9 cellular contexts compared by ENCODE assay signal in the genomic region with DNA sequence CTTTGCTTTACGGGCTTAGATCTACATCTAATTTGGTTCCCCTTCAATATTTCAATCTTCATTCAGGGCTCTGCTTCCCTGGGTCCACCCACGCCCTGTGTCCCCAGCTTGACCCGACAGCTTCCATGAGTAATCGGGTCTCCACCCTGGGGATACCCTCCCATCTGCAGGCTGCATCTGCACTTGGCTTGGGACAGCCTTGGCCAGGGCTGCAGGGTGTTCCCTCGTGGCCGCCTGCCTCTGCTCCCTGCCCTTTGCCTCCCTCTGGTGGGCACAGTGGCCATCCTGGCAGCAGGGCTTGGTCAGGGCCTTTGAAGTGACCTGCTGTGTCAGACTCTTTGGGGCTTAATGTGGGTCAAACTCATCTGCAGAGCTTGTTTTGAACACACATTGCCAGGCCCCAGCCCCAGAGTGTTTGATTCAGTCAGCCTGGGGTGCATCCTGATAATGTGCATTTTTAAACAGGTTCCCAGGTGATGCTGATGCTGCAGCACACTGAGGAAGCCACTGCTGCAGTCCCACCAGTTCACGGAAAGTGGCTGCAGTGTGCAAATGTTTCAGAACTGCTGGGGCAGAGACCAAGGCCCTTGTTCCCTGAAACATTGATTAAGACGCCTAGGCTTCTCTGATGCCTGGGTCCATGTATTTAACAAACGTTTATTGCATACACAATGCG.
DNase-seq lines count a peak whose midpoint lies in the region; ATAC-seq and TF ChIP-seq lines count a peak whose summit lies in the region.
"Had no signal": no experiment of that assay in that cellular context is flagged by ENCODE, and none has a peak within 500 bp of the region (broad histone marks: within the 10 kb centered on the region; RNA-seq: fewer than 3 reads in every experiment).

No MANE protein-coding gene starts in this region.

- H2AFZ ChIP-seq in OCI-LY3 (ENCODE audit: low read depth, low read length) (no peak overlapping the region), Karpas-422 (ENCODE audit: low read length) (no peak overlapping the region)

- no peaks in the 10 kb centered on the region for H3K9me2 ChIP-seq in Karpas-422 (replicated peaks; ENCODE audit: insufficient read depth, low read length)

- H3K79me2 ChIP-seq in OCI-LY3 (ENCODE audit: low read length) (no peaks in the 10 kb centered on the region), Karpas-422 (ENCODE audit: low read length) (no peaks in the 10 kb centered on the region)

- H3K9ac ChIP-seq in OCI-LY3 (ENCODE audit: low read length): no peak overlapping the region
- no peak overlapping the region for H3K9ac ChIP-seq in Karpas-422 (ENCODE audit: low read length)

- H3K27ac ChIP-seq in OCI-LY3 (ENCODE audit: low read length) (no peak overlapping the region), Karpas-422 (ENCODE audit: low read length) (no peak overlapping the region)

- H3K4me2 ChIP-seq in OCI-LY3 (ENCODE audit: low read length) (no peak overlapping the region), Karpas-422 (ENCODE audit: low read depth, low read length, poor library complexity, severe bottlenecking) (no peak overlapping the region)

- H3K27me3 ChIP-seq in OCI-LY3 (ENCODE audit: low read depth, low read length) (peaks cover 6% of the 10 kb centered on the region; the same call in 1 of the 2 replicates), Karpas-422 (ENCODE audit: low read length) (no peaks in the 10 kb centered on the region; the same call in 1 of the 2 replicates)

- no peaks in the 10 kb centered on the region for H4K20me1 ChIP-seq in OCI-LY3 (ENCODE audit: insufficient read depth, low read length)
- H4K20me1 ChIP-seq in Karpas-422 (ENCODE audit: insufficient read depth, low read depth, low read length): no peaks in the 10 kb centered on the region

- no peaks in the 10 kb centered on the region for H3K36me3 ChIP-seq in OCI-LY3 (replicated peaks; ENCODE audit: low read depth, low read length)
- H3K36me3 ChIP-seq in Karpas-422 (ENCODE audit: insufficient read depth, low read length): no peaks in the 10 kb centered on the region

- ATAC-seq in esophagus mucosa (peak; percentile 94), omental fat pad (ENCODE audit: low FRiP score) (peak; percentile 92)

- H3K4me1 ChIP-seq in OCI-LY3 (ENCODE audit: low read length) (no peaks in the 10 kb centered on the region), Karpas-422 (ENCODE audit: low read length) (no peaks in the 10 kb centered on the region)

- TF ChIP-seq CTCF in OCI-LY3 (IDR thresholded peaks at IDR 0.05; ENCODE audit: low read depth, low read length): peak; percentile 50
- TF ChIP-seq CTCF in omental fat pad (IDR thresholded peaks at IDR 0.05): peak in 1 of 3 donors; percentile 5

- H3K4me3 ChIP-seq in OCI-LY3 (ENCODE audit: low read length) (no peak overlapping the region), Karpas-422 (ENCODE audit: low read length) (no peak overlapping the region)

- no peaks in the 10 kb centered on the region for H3K9me3 ChIP-seq in OCI-LY3 (ENCODE audit: insufficient read depth, low read length)
- H3K9me3 ChIP-seq in Karpas-422 (ENCODE audit: low read length): no peaks in the 10 kb centered on the region

- DNase-seq in NCI-H2196 (lab: John Stamatoyannopoulos, UW; ENCODE audit: unreplicated experiment): peak; percentile 17
- DNase-seq in NCI-H2196 treated with DMSO at 0.1 percent for 48 hours (lab: John Stamatoyannopoulos, UW; ENCODE audit: unreplicated experiment): no peak
- peak; percentile 35 for DNase-seq in omental fat pad (ENCODE audit: low spot score)
- no peak for DNase-seq in stimulated activated CD8-positive, alpha-beta memory T cell treated with anti-CD3 and anti-CD28 coated beads, Interleukin-4, amount 100 ng/mL, for 48 hours
- no peak for DNase-seq in Karpas-422
- DNase-seq in activated CD4-positive, alpha-beta T cell treated with anti-CD3 and anti-CD28 coated beads for 1 hour: no peak
- DNase-seq: CD4-positive, CD25-positive, alpha-beta regulatory T cell had no signal

Comparison
In these comparisons a context has a peak if more than half of its experiments do, and no peak if none do; other contexts are left out.
1. DNase-seq: peak in NCI-H2196 (single experiment) and omental fat pad (single experiment); none in NCI-H2196 treated with DMSO at 0.1 percent for 48 hours (single experiment), stimulated activated CD8-positive, alpha-beta memory T cell treated with anti-CD3 and anti-CD28 coated beads, Interleukin-4, amount 100 ng/mL, for 48 hours (single experiment), Karpas-422 (single experiment) and activated CD4-positive, alpha-beta T cell treated with anti-CD3 and anti-CD28 coated beads for 1 hour (single experiment).